ENCODE assay signal across 22 cellular contexts in the genomic region with DNA sequence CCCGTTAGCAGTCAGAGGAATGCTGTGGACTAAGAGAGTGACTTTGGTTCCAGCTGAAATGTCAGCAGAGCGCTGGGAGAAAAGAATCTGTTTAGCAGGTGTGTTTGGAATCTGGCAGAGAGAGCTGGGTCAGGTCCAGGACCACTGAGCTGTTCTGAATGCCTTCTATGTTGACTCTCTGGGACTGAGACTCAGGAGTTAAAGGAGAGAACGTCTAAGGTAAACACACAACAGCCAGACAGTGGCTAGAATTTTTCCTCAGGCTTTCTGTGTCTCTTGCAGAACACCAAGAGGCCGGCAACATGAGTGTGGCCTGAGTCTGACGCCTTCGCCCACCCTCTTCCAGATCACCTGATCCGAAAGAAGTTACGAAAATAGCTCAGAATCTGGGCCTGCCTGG.
DNase-seq lines count a peak whose midpoint lies in the region; ATAC-seq and TF ChIP-seq lines count a peak whose summit lies in the region.
"Had no signal": no experiment of that assay in that cellular context is flagged by ENCODE, and none has a peak within 500 bp of the region (broad histone marks: within the 10 kb centered on the region; RNA-seq: fewer than 3 reads in every experiment).

No MANE protein-coding gene starts in this region.

- H3K27me3 ChIP-seq in endodermal cell (ENCODE audit: control insufficient read depth, insufficient read depth, low read length, poor library complexity, severe bottlenecking) (peaks cover 34% of the 10 kb centered on the region), smooth muscle cell (ENCODE audit: low read depth) (no peaks in the 10 kb centered on the region)
- H3K27me3 ChIP-seq: SJCRH30 had no signal

- H3K4me2 ChIP-seq in smooth muscle cell: no peak overlapping the region

- H3K9ac ChIP-seq in endodermal cell (ENCODE audit: extremely low read depth, low read length, poor library complexity, severe bottlenecking): no peak overlapping the region
- no peak overlapping the region for H3K9ac ChIP-seq in smooth muscle cell (ENCODE audit: low read depth)

- peaks cover 10% of the 10 kb centered on the region for H3K4me1 ChIP-seq in endodermal cell (ENCODE audit: control insufficient read depth, insufficient read depth, low read length)
- peaks cover 6% of the 10 kb centered on the region for H3K4me1 ChIP-seq in smooth muscle cell (ENCODE audit: low read depth)

- no peaks in the 10 kb centered on the region for H4K20me1 ChIP-seq in smooth muscle cell (ENCODE audit: low read depth)

- H3K4me1 Mint-ChIP-seq in endodermal cell (peaks cover 32% of the 10 kb centered on the region), mesothelial cell of epicardium (peaks cover 26% of the 10 kb centered on the region)

- H3K4me3 Mint-ChIP-seq in endodermal cell: no peak overlapping the region
- H3K4me3 Mint-ChIP-seq in mesothelial cell of epicardium: no peak overlapping the region
- H3K4me3 Mint-ChIP-seq: activated CD8-positive, alpha-beta memory T cell treated with anti-CD3 and anti-CD28 coated beads, Interleukin-2, amount 10 ng/mL, durations not matched to agents 7 days and 5 days; natural killer cell had no signal

- 89 to 93% methylated on average over 7 to 8 of the region's 8 CpGs for WGBS in endodermal cell (ENCODE audit: insufficient coverage in 1 of 2, insufficient read length in 1 of 2), 2 experiments
- 68% methylated on average over 8 of the region's 8 CpGs for WGBS in smooth muscle cell (ENCODE audit: low lambda C conversion rate)

- DNase-seq in NCI-H69 (lab: John Stamatoyannopoulos, UW): peak; percentile 50
- DNase-seq in endodermal cell: no peak
- DNase-seq in mesothelial cell of epicardium (ENCODE audit: low spot score in 2 of 2, unreplicated experiment in 2 of 2): no peak
- no peak for DNase-seq in smooth muscle cell (lab: John Stamatoyannopoulos, UW; ENCODE audit: unreplicated experiment)
- DNase-seq in NOMO-1 treated with DMSO at 0.1 percent for 48 hours (lab: John Stamatoyannopoulos, UW; ENCODE audit: unreplicated experiment): no peak
- no peak for DNase-seq in NCI-H524 treated with DMSO at 0.1 percent for 48 hours (lab: John Stamatoyannopoulos, UW)
- DNase-seq: activated CD8-positive, alpha-beta memory T cell treated with anti-CD3 and anti-CD28 coated beads, Interleukin-2, amount 10 ng/mL, durations not matched to agents 7 days and 5 days; activated effector memory CD4-positive, alpha-beta T cell treated with anti-CD3 and anti-CD28 coated beads, Interleukin-2, amount 50 U/mL, for 16 hours; amniotic stem cell; Calu3; cerebellar nuclear complex; foreskin fibroblast; natural killer cell; NCI-H146; NCI-H446 treated with DMSO at 0.1 percent for 48 hours; OCI-M1; stimulated activated CD4-positive, alpha-beta T cell treated with anti-CD3 and anti-CD28 coated beads, Interleukin-2, amount 100 ng/mL, for 24 hours; substantia nigra had no signal

- H3K36me3 Mint-ChIP-seq in endodermal cell (ENCODE audit: low read depth) (no peaks in the 10 kb centered on the region), mesothelial cell of epicardium (no peaks in the 10 kb centered on the region)
- H3K36me3 Mint-ChIP-seq: activated CD8-positive, alpha-beta memory T cell treated with anti-CD3 and anti-CD28 coated beads, Interleukin-2, amount 10 ng/mL, durations not matched to agents 7 days and 5 days; natural killer cell had no signal

- H3F3A ChIP-seq in smooth muscle cell (ENCODE audit: low read depth): peaks cover 13% of the 10 kb centered on the region

- H3K4me3 ChIP-seq in endodermal cell (ENCODE audit: low read length) (no peak overlapping the region), smooth muscle cell (no peak overlapping the region)
- H3K4me3 ChIP-seq: lung, SJCRH30 had no signal

- no peak for ATAC-seq in GM18858 (IDR thresholded peaks at IDR 0.05; ENCODE audit: unreplicated experiment)
- ATAC-seq: activated CD4-positive, CD25-positive, alpha-beta regulatory T cell treated with anti-CD3 and anti-CD28 coated beads, Interleukin-2, amount 50 U/mL, for 24 hours; activated CD8-positive, alpha-beta memory T cell treated with anti-CD3 and anti-CD28 coated beads, Interleukin-2, amount 10 ng/mL, durations not matched to agents 7 days and 5 days; natural killer cell had no signal

- H3K9me3 ChIP-seq in endodermal cell (ENCODE audit: control insufficient read depth, low read length): no peaks in the 10 kb centered on the region
- no peaks in the 10 kb centered on the region for H3K9me3 ChIP-seq in smooth muscle cell (replicated peaks; ENCODE audit: low read depth)
- H3K9me3 ChIP-seq: SJCRH30 had no signal

- H3K9me3 Mint-ChIP-seq in endodermal cell (no peaks in the 10 kb centered on the region), mesothelial cell of epicardium (no peaks in the 10 kb centered on the region)
- H3K9me3 Mint-ChIP-seq: natural killer cell had no signal

- H3K36me3 ChIP-seq in endodermal cell (ENCODE audit: control insufficient read depth, insufficient read depth, low read length): no peaks in the 10 kb centered on the region
- no peaks in the 10 kb centered on the region for H3K36me3 ChIP-seq in smooth muscle cell (ENCODE audit: low read depth)
- H3K36me3 ChIP-seq: SJCRH30 had no signal

- peak overlapping the region; percentile 12 for H3K27ac Mint-ChIP-seq in endodermal cell
- peak overlapping the region; percentile 57 for H3K27ac Mint-ChIP-seq in mesothelial cell of epicardium
- H3K27ac Mint-ChIP-seq: activated CD8-positive, alpha-beta memory T cell treated with anti-CD3 and anti-CD28 coated beads, Interleukin-2, amount 10 ng/mL, durations not matched to agents 7 days and 5 days; natural killer cell had no signal

- H3K79me2 ChIP-seq in smooth muscle cell (ENCODE audit: low read depth): no peaks in the 10 kb centered on the region

- H3K27me3 Mint-ChIP-seq in endodermal cell (ENCODE audit: insufficient read depth) (peaks cover 54% of the 10 kb centered on the region), mesothelial cell of epicardium (ENCODE audit: low read depth) (no peaks in the 10 kb centered on the region)
- H3K27me3 Mint-ChIP-seq: activated CD8-positive, alpha-beta memory T cell treated with anti-CD3 and anti-CD28 coated beads, Interleukin-2, amount 10 ng/mL, durations not matched to agents 7 days and 5 days had no signal

- H3K27ac ChIP-seq in endodermal cell (ENCODE audit: low read depth, low read length): no peak overlapping the region
- H3K27ac ChIP-seq in smooth muscle cell (ENCODE audit: low read depth): no peak overlapping the region
- H3K27ac ChIP-seq: SJCRH30 had no signal

- TF ChIP-seq CTCF in endodermal cell (conservative IDR thresholded peaks at IDR 0.05) (no peak), mesothelial cell of epicardium (IDR thresholded peaks at IDR 0.05; ENCODE audit: unreplicated experiment) (no peak), smooth muscle cell (IDR thresholded peaks at IDR 0.05; ENCODE audit: borderline replicate concordance, insufficient read depth, poor library complexity, severe bottlenecking) (no peak)

- peak overlapping the region; percentile 42 for H2AFZ ChIP-seq in smooth muscle cell (ENCODE audit: low read depth)
